In the genomic region with DNA sequence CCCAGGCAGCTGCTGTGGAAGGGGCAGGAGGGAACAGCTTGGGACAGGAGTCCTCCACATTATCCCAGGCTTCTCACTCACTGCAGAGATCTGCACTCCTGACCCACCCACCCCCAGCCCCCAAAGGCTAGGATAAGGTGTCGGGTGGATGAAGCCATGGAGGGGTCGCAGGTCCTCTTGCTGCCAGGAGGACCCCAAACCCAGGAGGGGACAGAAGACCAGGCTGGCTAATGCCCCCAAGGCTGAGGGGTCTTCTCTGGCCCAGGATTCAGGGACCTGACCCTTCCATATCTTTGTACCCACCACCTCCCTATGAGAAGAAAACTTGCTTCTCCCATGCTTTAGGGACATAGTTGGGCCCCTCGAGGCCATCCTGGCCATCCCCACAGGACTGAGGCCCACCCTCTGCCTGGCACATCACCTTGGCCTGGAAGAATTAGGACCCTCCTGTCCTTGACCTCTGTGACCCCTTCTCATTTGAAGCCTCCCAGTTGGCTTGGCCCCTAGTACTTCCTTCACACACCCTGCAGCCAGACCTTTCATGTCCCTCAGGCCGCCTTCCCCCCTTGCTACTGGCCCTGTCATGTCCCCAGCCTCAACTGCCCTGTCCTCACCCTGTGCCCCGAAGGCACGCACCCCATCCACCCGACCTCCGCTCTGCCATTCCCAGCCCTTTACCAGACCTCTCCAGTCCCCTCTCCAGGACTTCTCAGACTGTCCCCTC, we compare ENCODE assay signal across 14 cellular contexts. TPM values are rescaled to one million over a fixed set of nuclear protein-coding genes. Genes with fewer than 3 reads are reported as not detected.
"Had no signal": no experiment of that assay in that cellular context is flagged by ENCODE, and none has a peak within 500 bp of the region (broad histone marks: within the 10 kb centered on the region; RNA-seq: fewer than 3 reads in every experiment).

No MANE protein-coding gene starts in this region.

- H3K27ac ChIP-seq: gastrocnemius medialis, hepatocyte, thoracic aorta, vagina had no signal

- H3K27ac Mint-ChIP-seq: activated CD4-positive, alpha-beta T cell treated with anti-CD3 and anti-CD28 coated beads, Interleukin-2, amount 10 ng/mL, durations not matched to agents 24 days and 14 days; T-helper 2 cell treated with Interferon-gamma antibody and Interleukin-4, amounts not matched to agents 5 μg/mL and 100 μg/mL, for 36 hours had no signal

- H3K9me3 Mint-ChIP-seq: activated CD4-positive, alpha-beta T cell treated with anti-CD3 and anti-CD28 coated beads, Interleukin-2, amount 10 ng/mL, durations not matched to agents 24 days and 14 days; T-helper 2 cell treated with Interferon-gamma antibody and Interleukin-4, amounts not matched to agents 5 μg/mL and 100 μg/mL, for 36 hours had no signal

- H3K9me3 ChIP-seq: gastrocnemius medialis, thoracic aorta, vagina had no signal

- ATAC-seq: gastrocnemius medialis; stimulated activated naive CD8-positive, alpha-beta T cell treated with anti-CD3 and anti-CD28 coated beads, Interleukin-15, Interleukin-2, amounts not matched to agents 100 U/mL and 50 U/mL, for 24 hours had no signal

- FAIRE-seq: kidney had no signal

- H3K79me2 ChIP-seq: hepatocyte had no signal

- H3K36me3 ChIP-seq: gastrocnemius medialis, thoracic aorta, vagina had no signal

- H3K4me3 ChIP-seq: hepatocyte had no signal

- DNase-seq: activated CD4-positive, alpha-beta T cell treated with anti-CD3 and anti-CD28 coated beads, Interleukin-2, amount 10 ng/mL, durations not matched to agents 24 days and 14 days; activated naive CD4-positive, alpha-beta T cell treated with Interleukin-2 at 50 U/mL for 16 hours; effector memory CD4-positive, alpha-beta T cell; gastrocnemius medialis; stimulated activated CD4-positive, alpha-beta T cell treated with anti-CD3 and anti-CD28 coated beads, Interleukin-2, amount 100 ng/mL, for 48 hours; stimulated activated CD8-positive, alpha-beta memory T cell treated with anti-CD3 and anti-CD28 coated beads, Interleukin-4, amount 100 ng/mL, for 48 hours; stimulated activated naive CD8-positive, alpha-beta T cell treated with anti-CD3 and anti-CD28 coated beads, Interleukin-15, Interleukin-2, amounts not matched to agents 100 U/mL and 50 U/mL, for 24 hours; SW 1271 had no signal

- H3K27me3 ChIP-seq: gastrocnemius medialis, hepatocyte, vagina had no signal

- H2AFZ ChIP-seq: hepatocyte had no signal

- H3K4me3 Mint-ChIP-seq: activated CD4-positive, alpha-beta T cell treated with anti-CD3 and anti-CD28 coated beads, Interleukin-2, amount 10 ng/mL, durations not matched to agents 24 days and 14 days; T-helper 2 cell treated with Interferon-gamma antibody and Interleukin-4, amounts not matched to agents 5 μg/mL and 100 μg/mL, for 36 hours had no signal

RNA-seq across cellular contexts. Expression of a gene that starts 34.3 kb away (rescaled TPM):
- total RNA-seq: myocyte had no signal
